ENCODE assay signal across 13 cellular contexts in genomic region chr2:7015007-7015950, GRCh38.
DNase-seq lines count a peak whose midpoint lies in the region; ATAC-seq and TF ChIP-seq lines count a peak whose summit lies in the region.
"Had no signal": no experiment of that assay in that cellular context is flagged by ENCODE, and none has a peak within 500 bp of the region (broad histone marks: within the 10 kb centered on the region; RNA-seq: fewer than 3 reads in every experiment).

No MANE protein-coding gene starts in this region.

- DNase-seq in DMS 273 treated with DMSO at 0.1 percent for 48 hours (lab: John Stamatoyannopoulos, UW) (peak; percentile 36), NCI-H345 treated with DMSO at 0.1 percent for 48 hours (lab: John Stamatoyannopoulos, UW; ENCODE audit: unreplicated experiment) (peak; percentile 57), globus pallidus (ENCODE audit: low spot score) (no peak), left lung (no peak), NCI-H2196 (lab: John Stamatoyannopoulos, UW; ENCODE audit: unreplicated experiment) (no peak)
- no peak for DNase-seq in effector memory CD8-positive, alpha-beta T cell

- H2AFZ ChIP-seq in parathyroid adenoma: no peak overlapping the region

- no peak overlapping the region for H3K4me2 ChIP-seq in parathyroid adenoma (ENCODE audit: low read length)

- H3K4me1 ChIP-seq in parathyroid adenoma: peaks cover 66% of the 10 kb centered on the region
- peaks cover 0 to 17% of the 10 kb centered on the region in 2 donors for H3K4me1 ChIP-seq in left lung

- H3K27me3 Mint-ChIP-seq in effector memory CD8-positive, alpha-beta T cell: no peaks in the 10 kb centered on the region
- H3K27me3 Mint-ChIP-seq: activated T-helper 17 cell treated with anti-CD3 and anti-CD28 coated beads, Interleukin-2, amount 50 U/mL, for 72 hours; stimulated activated naive CD8-positive, alpha-beta T cell treated with anti-CD3 and anti-CD28 coated beads, Interleukin-15, amount 100 ng/mL, for 72 hours had no signal

- H3K4me3 ChIP-seq in parathyroid adenoma (ENCODE audit: low read depth, low read length): no peak overlapping the region
- H3K4me3 ChIP-seq in left lung: no peak overlapping the region
- H3K4me3 ChIP-seq: coronary artery, gastroesophageal sphincter, SJCRH30 had no signal

- intact Hi-C loops in left lung (cut with DNase I): no loop called here

- peaks cover 20 to 22% of the 10 kb centered on the region in 2 donors for H3K4me1 Mint-ChIP-seq in effector memory CD8-positive, alpha-beta T cell (ENCODE audit: low read depth in 2 of 2)

- ATAC-seq in effector memory CD8-positive, alpha-beta T cell (replicated peaks): no peak
- no peak for ATAC-seq in left lung
- no peak for ATAC-seq in GM19395 (IDR thresholded peaks at IDR 0.05; ENCODE audit: unreplicated experiment)
- ATAC-seq: activated T-helper 17 cell treated with anti-CD3 and anti-CD28 coated beads, Interleukin-2, amount 50 U/mL, for 72 hours; gastroesophageal sphincter had no signal

- H3K4me3 Mint-ChIP-seq in effector memory CD8-positive, alpha-beta T cell: no peak overlapping the region
- H3K4me3 Mint-ChIP-seq: activated T-helper 17 cell treated with anti-CD3 and anti-CD28 coated beads, Interleukin-2, amount 50 U/mL, for 72 hours; stimulated activated naive CD8-positive, alpha-beta T cell treated with anti-CD3 and anti-CD28 coated beads, Interleukin-15, amount 100 ng/mL, for 72 hours had no signal

- peaks cover 35% of the 10 kb centered on the region for H3K79me2 ChIP-seq in parathyroid adenoma

- no peaks in the 10 kb centered on the region for H3K9me3 Mint-ChIP-seq in effector memory CD8-positive, alpha-beta T cell
- H3K9me3 Mint-ChIP-seq: activated T-helper 17 cell treated with anti-CD3 and anti-CD28 coated beads, Interleukin-2, amount 50 U/mL, for 72 hours; stimulated activated naive CD8-positive, alpha-beta T cell treated with anti-CD3 and anti-CD28 coated beads, Interleukin-15, amount 100 ng/mL, for 72 hours had no signal

- H3K27me3 ChIP-seq in parathyroid adenoma (ENCODE audit: control insufficient read depth, insufficient read depth, low read length): no peaks in the 10 kb centered on the region
- no peaks in the 10 kb centered on the region for H3K27me3 ChIP-seq in left lung
- H3K27me3 ChIP-seq: gastroesophageal sphincter, SJCRH30 had no signal

- H3K9ac ChIP-seq in parathyroid adenoma: no peak overlapping the region

- H3K9me3 ChIP-seq in parathyroid adenoma (ENCODE audit: control insufficient read depth, low read length) (no peaks in the 10 kb centered on the region), left lung (no peaks in the 10 kb centered on the region)
- H3K9me3 ChIP-seq: gastroesophageal sphincter, SJCRH30 had no signal

- H3K36me3 Mint-ChIP-seq in effector memory CD8-positive, alpha-beta T cell (ENCODE audit: insufficient read depth): peaks cover 14% of the 10 kb centered on the region

- H3K27ac ChIP-seq in parathyroid adenoma (peak overlapping the region; percentile 51), left lung (no peak overlapping the region)
- H3K27ac ChIP-seq: coronary artery, SJCRH30 had no signal

- TF ChIP-seq CTCF in parathyroid adenoma (IDR thresholded peaks at IDR 0.05): no peak
- TF ChIP-seq CTCF in left lung (IDR thresholded peaks at IDR 0.05): no peak

- H3K27ac Mint-ChIP-seq in effector memory CD8-positive, alpha-beta T cell: peak overlapping the region; percentile 13 to 35
- H3K27ac Mint-ChIP-seq: activated T-helper 17 cell treated with anti-CD3 and anti-CD28 coated beads, Interleukin-2, amount 50 U/mL, for 72 hours had no signal

- H3K36me3 ChIP-seq in parathyroid adenoma (ENCODE audit: control insufficient read depth, insufficient read depth, low read length) (no peaks in the 10 kb centered on the region), left lung (peaks cover 0 to 6% of the 10 kb centered on the region in 2 donors)
- H3K36me3 ChIP-seq: SJCRH30 had no signal

Comparison
In these comparisons a context has a peak if more than half of its experiments do, and no peak if none do; other contexts are left out.
1. DNase-seq: peak in DMS 273 treated with DMSO at 0.1 percent for 48 hours (single experiment) and NCI-H345 treated with DMSO at 0.1 percent for 48 hours (single experiment); none in effector memory CD8-positive, alpha-beta T cell (0 of 3), globus pallidus (single experiment), left lung (0 of 2) and NCI-H2196 (single experiment).